ENCODE assay signal across 27 cellular contexts in genomic region chr9:128259156-128259555, GRCh38. TPM values are rescaled to one million over a fixed set of nuclear protein-coding genes. Genes with fewer than 3 reads are reported as not detected.
DNase-seq lines count a peak whose midpoint lies in the region; ATAC-seq, FAIRE-seq and TF ChIP-seq lines count a peak whose summit lies in the region.
"Had no signal": no experiment of that assay in that cellular context is flagged by ENCODE, and none has a peak within 500 bp of the region (broad histone marks: within the 10 kb centered on the region; RNA-seq: fewer than 3 reads in every experiment).

No MANE protein-coding gene starts in this region.

- H3K4ac ChIP-seq in H1 (replicated peaks; ENCODE audit: insufficient read length, low read depth, low read length): no peak overlapping the region

- H3K56ac ChIP-seq in H1 (replicated peaks; ENCODE audit: insufficient read length, low read depth, low read length): no peak overlapping the region

- no peak overlapping the region for H3K23ac ChIP-seq in H1 (ENCODE audit: insufficient read length)

- TF ChIP-seq POLR2A in H1 (IDR thresholded peaks at IDR 0.05; ENCODE audit: control extremely low read depth in 1 of 2, low read depth in 2 of 2, low read length in 2 of 2) (no peak), vagina (IDR thresholded peaks at IDR 0.05) (no peak), sigmoid colon (IDR thresholded peaks at IDR 0.05) (no peak)

- POLR2A ChIA-PET in OCI-LY7 (lab: Charles Lee): no interaction called here
- POLR2A ChIA-PET in H1 (lab: Charles Lee; ENCODE audit: partially characterized antibody): interaction anchor here (0.6 to 2.8 kb wide), 9 partner anchors 9 to 82 kb away, joined by 3 to 7 read pairs (median 3); no protein-coding TSS in a partner anchor

- H3K4me1 ChIP-seq in OCI-LY7 (ENCODE audit: insufficient read depth, low read length, poor library complexity, severe bottlenecking) (no peaks in the 10 kb centered on the region), H1 (replicated peaks in 1 of 4; ENCODE audit: control insufficient read depth in 3 of 4, insufficient read depth in 4 of 4, low read length in 3 of 4) (peaks cover 0 to 3% (median 1%) of the 10 kb centered on the region in 4 experiments; a peak in 2 of 7 replicates), small intestine (ENCODE audit: control insufficient read depth in 2 of 2, insufficient read depth in 1 of 2, low read depth in 1 of 2, low read length in 1 of 2) (no peaks in the 10 kb centered on the region), vagina (no peaks in the 10 kb centered on the region), sigmoid colon (peaks cover 0 to 6% (median 0%) of the 10 kb centered on the region in 4 donors)
- H3K4me1 ChIP-seq: heart right ventricle, Peyer's patch had no signal

- H3K4me2 ChIP-seq in OCI-LY7 (ENCODE audit: low read length) (no peak overlapping the region), H1 (ENCODE audit: insufficient read depth in 1 of 2, low read depth in 2 of 2, low read length in 2 of 2) (no peak overlapping the region)

- no peak overlapping the region for H3K9ac ChIP-seq in H1 (replicated peaks in 1 of 4; ENCODE audit: extremely low read depth in 1 of 4, low read depth in 3 of 4, low read length in 3 of 4)

- no peak overlapping the region for H2BK20ac ChIP-seq in H1 (ENCODE audit: low read length)

- no peak overlapping the region for H3K14ac ChIP-seq in H1 (ENCODE audit: insufficient read length)

- H3K4me3 ChIP-seq in OCI-LY7 (ENCODE audit: low read depth, low read length, poor library complexity, severe bottlenecking): no peak overlapping the region
- no peak overlapping the region for H3K4me3 ChIP-seq in H1 (ENCODE audit: extremely low read depth in 1 of 4, insufficient read depth in 2 of 4, low read depth in 3 of 4, low read length in 4 of 4)
- H3K4me3 ChIP-seq in small intestine (ENCODE audit: low read depth in 1 of 2, low read length in 2 of 2): no peak overlapping the region
- no peak overlapping the region for H3K4me3 ChIP-seq in vagina
- H3K4me3 ChIP-seq in sigmoid colon: no peak overlapping the region
- H3K4me3 ChIP-seq: heart right ventricle, Peyer's patch had no signal

- H4K8ac ChIP-seq in H1 (ENCODE audit: extremely low read depth, insufficient read depth, low read length): no peak overlapping the region

- H3K23me2 ChIP-seq in H1 (ENCODE audit: low read depth, low read length): no peaks in the 10 kb centered on the region

- intact Hi-C loops in OCI-LY7 (cut with micrococcal nuclease; ENCODE audit: unreplicated experiment): no loop called here
- intact Hi-C loops in vagina (cut with DNase I): no loop called here
- intact Hi-C loops in sigmoid colon (cut with DNase I): no loop called here

- no peak overlapping the region for H3K27ac ChIP-seq in OCI-LY7 (ENCODE audit: low read depth, low read length, poor library complexity, severe bottlenecking)
- no peak overlapping the region for H3K27ac ChIP-seq in H1 (ENCODE audit: low read depth, low read length)
- no peak overlapping the region for H3K27ac ChIP-seq in small intestine (ENCODE audit: low read depth in 1 of 2, low read length in 1 of 2)
- H3K27ac ChIP-seq in vagina: no peak overlapping the region
- H3K27ac ChIP-seq in sigmoid colon: no peak overlapping the region
- H3K27ac ChIP-seq: epithelial cell of prostate, heart right ventricle, Peyer's patch had no signal

- TF ChIP-seq EP300 in H1 (IDR thresholded peaks at IDR 0.05; ENCODE audit: borderline replicate concordance in 1 of 2, low read depth in 2 of 2, low read length in 2 of 2) (no peak), sigmoid colon (IDR thresholded peaks at IDR 0.05) (no peak)

- peak in 1 of 2 experiments; percentile 51; a peak in 2 of 4 replicates for TF ChIP-seq RAD21 in H1 (IDR thresholded peaks at IDR 0.05 in 1 of 2, conservative IDR thresholded peaks at IDR 0.05 in 1 of 2; ENCODE audit: low read depth in 2 of 2, low read length in 2 of 2)

- no peak overlapping the region for H2AK5ac ChIP-seq in H1 (ENCODE audit: low read depth, low read length)

- no peaks in the 10 kb centered on the region for H4K20me1 ChIP-seq in OCI-LY7 (ENCODE audit: insufficient read depth, low read length)
- H4K20me1 ChIP-seq in H1 (replicated peaks in 1 of 2; ENCODE audit: control insufficient read depth in 1 of 2, insufficient read depth in 2 of 2, low read length in 2 of 2): peaks cover 5 to 9% of the 10 kb centered on the region in 2 experiments

- no peak for ATAC-seq in HG03135 (IDR thresholded peaks at IDR 0.05; ENCODE audit: unreplicated experiment)
- ATAC-seq: heart right ventricle; stimulated activated memory B cell treated with anti-CD40 and anti-IgM and Interleukin-4, amounts not matched to agents 10 μg/mL and 1 μg/mL and 100 μg/mL, for 72 hours had no signal

- H2AFZ ChIP-seq in OCI-LY7 (ENCODE audit: low read length) (no peak overlapping the region), H1 (ENCODE audit: low read length) (no peak overlapping the region)

- no peaks in the 10 kb centered on the region for H3K9me2 ChIP-seq in OCI-LY7 (ENCODE audit: insufficient read depth, low read length)

- H3K9me3 ChIP-seq in OCI-LY7 (ENCODE audit: low read length) (no peaks in the 10 kb centered on the region), H1 (ENCODE audit: insufficient read depth in 2 of 2, low read depth in 1 of 2, low read length in 1 of 2) (no peaks in the 10 kb centered on the region), small intestine (ENCODE audit: control insufficient read depth, low read depth) (no peaks in the 10 kb centered on the region), vagina (no peaks in the 10 kb centered on the region), sigmoid colon (no peaks in the 10 kb centered on the region)
- H3K9me3 ChIP-seq: heart right ventricle, Peyer's patch had no signal

- H2BK15ac ChIP-seq in H1 (ENCODE audit: low read length): no peak overlapping the region

- H3K79me2 ChIP-seq in OCI-LY7 (ENCODE audit: insufficient read depth, low read depth, low read length) (no peaks in the 10 kb centered on the region), H1 (ENCODE audit: control insufficient read depth in 1 of 2, insufficient read depth in 2 of 2, low read length in 2 of 2) (no peaks in the 10 kb centered on the region)

- H2BK5ac ChIP-seq in H1 (ENCODE audit: low read depth, low read length): no peak overlapping the region

- H3K79me1 ChIP-seq in H1 (ENCODE audit: low read depth, low read length): no peaks in the 10 kb centered on the region

- 89% methylated on average over 9 of the region's 9 CpGs; no CpG with 5 or more reads in 1 of the 2 experiments for WGBS in H1 (ENCODE audit: extremely low coverage in 1 of 2, insufficient coverage in 1 of 2, insufficient read length in 1 of 2, insufficient replicate concordance in 2 of 2, low coverage in 1 of 2, low lambda C conversion rate in 2 of 2, missing lambda C conversion rate in 1 of 2), 2 experiments
- WGBS in small intestine, 3 donors: 17 to 66% (median 53%) methylated on average over 9 of the region's 9 CpGs
- WGBS in sigmoid colon, 2 donors: 70 to 86% methylated on average over 9 of the region's 9 CpGs

- H4K5ac ChIP-seq in H1 (ENCODE audit: insufficient read length, low read depth, low read length): no peak overlapping the region

- H3K36me3 ChIP-seq in OCI-LY7 (ENCODE audit: insufficient read depth, low read length): peaks cover 9% of the 10 kb centered on the region; the same call in 1 of the 2 replicates
- H3K36me3 ChIP-seq in H1 (ENCODE audit: control insufficient read depth in 2 of 4, insufficient read depth in 4 of 4, low read length in 3 of 4): peaks cover 5 to 33% (median 20%) of the 10 kb centered on the region in 4 experiments; a peak in 6 of 8 replicates
- peaks cover 22 to 37% of the 10 kb centered on the region in 2 donors for H3K36me3 ChIP-seq in small intestine (ENCODE audit: control insufficient read depth in 2 of 2, insufficient read depth in 2 of 2, low read length in 2 of 2)
- peaks cover 0 to 71% of the 10 kb centered on the region in 2 donors for H3K36me3 ChIP-seq in vagina
- peaks cover 49 to 79% (median 60%) of the 10 kb centered on the region in 4 donors for H3K36me3 ChIP-seq in sigmoid colon

- no peak overlapping the region for H3K18ac ChIP-seq in H1 (ENCODE audit: extremely low read depth, low read length)

- H2BK120ac ChIP-seq in H1 (replicated peaks; ENCODE audit: low read depth, low read length): no peak overlapping the region

- DNase-seq in DMS53 (lab: John Stamatoyannopoulos, UW): peak; percentile 57
- no peak for DNase-seq in DMS53 treated with DMSO at 0.1 percent for 48 hours (lab: John Stamatoyannopoulos, UW; ENCODE audit: unreplicated experiment)
- no peak for DNase-seq in OCI-LY7 (ENCODE audit: low spot score)
- DNase-seq in H1 (ENCODE audit: low read depth in 1 of 2, low spot score in 2 of 2): peak in 1 of 2 experiments; percentile 69
- peak; percentile 43 for DNase-seq in small intestine
- no peak for DNase-seq in vagina (ENCODE audit: extremely low spot score in 2 of 2)
- DNase-seq in sigmoid colon: no peak
- DNase-seq: 8988T; activated CD4-positive, CD25-positive, alpha-beta regulatory T cell; activated naive CD4-positive, alpha-beta T cell treated with Interleukin-2 at 50 U/mL for 16 hours; CD4-positive, CD25-positive, alpha-beta regulatory T cell; effector CD4-positive, alpha-beta T cell; HCEC 1CT; heart right ventricle; Karpas-422; MV-4-11; NCI-H2171; NCI-H524 treated with DMSO at 0.1 percent for 48 hours; Peyer's patch; right cardiac atrium; stimulated activated CD4-positive, alpha-beta T cell treated with anti-CD3 and anti-CD28 coated beads, Interleukin-12 subunit alpha, Interleukin-12 subunit beta, amount 100 ng/mL, for 4 hours; stimulated activated CD4-positive, alpha-beta T cell treated with anti-CD3 and anti-CD28 coated beads, Interleukin-4, amount 100 ng/mL, for 1 hour; SW 1271; T-helper 9 cell had no signal

- no peak overlapping the region for H2BK12ac ChIP-seq in H1 (ENCODE audit: low read depth, low read length)

- TF ChIP-seq CTCF in OCI-LY7 (conservative IDR thresholded peaks at IDR 0.05; ENCODE audit: low read length): 0 out of 2 replicates have a peak, but pooled peaks have one; percentile 40
- TF ChIP-seq CTCF in H1 (IDR thresholded peaks at IDR 0.05; ENCODE audit: control extremely low read depth in 1 of 3, insufficient read depth in 1 of 3, low read depth in 1 of 3, low read length in 3 of 3): peak in 2 of 3 experiments; percentile 62 to 63; a peak in 3 of 4 replicates
- no peak for TF ChIP-seq CTCF in vagina (IDR thresholded peaks at IDR 0.05)
- TF ChIP-seq CTCF in sigmoid colon (IDR thresholded peaks at IDR 0.05): no peak

- H4K91ac ChIP-seq in H1 (replicated peaks; ENCODE audit: insufficient read length, low read length): no peak overlapping the region

- BruUV-seq in OCI-LY7 (replicated peaks; lab: Mats Ljungman, UMichigan): no TSS peak

- no peaks in the 10 kb centered on the region for H3K27me3 ChIP-seq in H1 (replicated peaks in 1 of 4; ENCODE audit: control insufficient read depth in 3 of 4, extremely low read depth in 1 of 4, insufficient read depth in 3 of 4, low read length in 3 of 4)
- no peaks in the 10 kb centered on the region for H3K27me3 ChIP-seq in small intestine (ENCODE audit: control insufficient read depth in 2 of 2, insufficient read depth in 2 of 2, low read length in 2 of 2)
- H3K27me3 ChIP-seq in vagina: no peaks in the 10 kb centered on the region
- peaks cover 0 to 3% (median 0%) of the 10 kb centered on the region in 3 donors for H3K27me3 ChIP-seq in sigmoid colon
- H3K27me3 ChIP-seq: heart right ventricle, Peyer's patch had no signal

- CTCF ChIA-PET in OCI-LY7 (lab: Charles Lee; ENCODE audit: unreplicated experiment) (no interaction called here), H1 (lab: Charles Lee; ENCODE audit: partially characterized antibody) (interaction anchor here (0.6 to 7.9 kb wide), 13 partner anchors 9 to 234 kb away, joined by 3 to 58 read pairs (median 4); partner anchors contain the start of genes GOLGA2 and SWI5)

- no peak for FAIRE-seq in H1 (lab: Jason Lieb, UNC)
- no peak for FAIRE-seq in small intestine (lab: Jason Lieb, UNC)

RNA-seq across cellular contexts. Expression of gene GOLGA2, which starts 16.7 kb away (rescaled TPM):
- 28.2 and 44.0 TPM in 2 replicates for total RNA-seq in OCI-LY7 (2014; rRNA removed; shearing (Covaris generic))
- total RNA-seq in OCI-LY7 (2022) (58.2 and 70.6 TPM in 2 replicates), vagina (84.5 TPM), sigmoid colon (100 to 1,000 TPM in 1 of 4 donors, 10 to 100 TPM in 3; 76.0 to 104 (median 86.5) TPM)
- 43.6 and 50.1 TPM in 2 replicates for total RNA-seq in H1 (2021; fragmentation: NEBNext Ultra II Directional; extraction: Animal tissue kit (Norgen Biotek cat#: 25700))
- polyA plus RNA-seq in H1 (2011; rRNA removed) (13.1 and 15.9 TPM in 2 replicates), small intestine (10 to 100 TPM; 34.9 to 49.4 (median 48.0) TPM), sigmoid colon (10 to 100 TPM; 48.1 to 82.7 (median 50.5) TPM)
- 22.9 TPM for polyA plus RNA-seq in H1 (2011; cell fraction: cytosol; rRNA removed)
- 30.3 TPM for polyA plus RNA-seq in H1 (2011; cell fraction: nucleus; rRNA removed)
- 30.5 to 43.8 TPM (median 37.6 TPM) in 4 replicates for polyA plus RNA-seq in H1 (2012, experiment 1 of 2)
- 16.1 TPM for polyA plus RNA-seq in H1 (2012, experiment 2 of 2)
- 29.7 TPM for polyA plus RNA-seq in H1 (2013, experiment 1 of 2)
- 31.5 TPM for polyA plus RNA-seq in H1 (2013, experiment 2 of 2)
- 14.7 and 17.2 TPM in 2 replicates for polyA minus RNA-seq in H1 (2011; rRNA and poly(A)+ RNA removed)
- polyA minus RNA-seq in H1 (2011; cell fraction: cytosol; rRNA and poly(A)+ RNA removed): 13.5 TPM
- 22.6 TPM for polyA minus RNA-seq in H1 (2011; cell fraction: nucleus; rRNA and poly(A)+ RNA removed)

RNA-seq across cellular contexts. Expression of gene SWI5, which starts 16.9 kb away (rescaled TPM):
- total RNA-seq in OCI-LY7 (2014; rRNA removed; shearing (Covaris generic)): 22.7 and 26.2 TPM in 2 replicates
- 16.8 and 18.2 TPM in 2 replicates for total RNA-seq in OCI-LY7 (2022)
- 25.5 and 29.0 TPM in 2 replicates for total RNA-seq in H1 (2021; fragmentation: NEBNext Ultra II Directional; extraction: Animal tissue kit (Norgen Biotek cat#: 25700))
- polyA plus RNA-seq in H1 (2011; rRNA removed): 54.6 and 59.5 TPM in 2 replicates
- polyA plus RNA-seq in H1 (2011; cell fraction: cytosol; rRNA removed): 63.6 TPM
- polyA plus RNA-seq in H1 (2011; cell fraction: nucleus; rRNA removed): 34.7 TPM
- 34.0 to 43.9 TPM (median 40.7 TPM) in 4 replicates for polyA plus RNA-seq in H1 (2012, experiment 1 of 2)
- 21.8 TPM for polyA plus RNA-seq in H1 (2012, experiment 2 of 2)
- 29.0 TPM for polyA plus RNA-seq in H1 (2013, experiment 1 of 2)
- polyA plus RNA-seq in H1 (2013, experiment 2 of 2): 30.0 TPM
- polyA minus RNA-seq in H1 (2011; rRNA and poly(A)+ RNA removed): 27.7 and 27.8 TPM in 2 replicates
- polyA minus RNA-seq in H1 (2011; cell fraction: cytosol; rRNA and poly(A)+ RNA removed): 5.5 TPM
- polyA minus RNA-seq in H1 (2011; cell fraction: nucleus; rRNA and poly(A)+ RNA removed): 11.5 TPM
- 10 to 100 TPM; 29.3 to 38.5 (median 37.8) TPM for polyA plus RNA-seq in small intestine
- 42.7 TPM for total RNA-seq in vagina
- 10 to 100 TPM; 18.0 to 35.7 (median 23.4) TPM for total RNA-seq in sigmoid colon
- 10 to 100 TPM; 23.4 to 27.3 (median 24.1) TPM for polyA plus RNA-seq in sigmoid colon

RNA-seq across cellular contexts. Expression of gene DNM1, which starts 56.0 kb away (rescaled TPM):
- 0.08 and 0.35 TPM in 2 replicates for total RNA-seq in OCI-LY7 (2014; rRNA removed; shearing (Covaris generic))
- total RNA-seq in OCI-LY7 (2022): 0.98 and 1.8 TPM in 2 replicates
- 43.7 and 62.7 TPM in 2 replicates for total RNA-seq in H1 (2021; fragmentation: NEBNext Ultra II Directional; extraction: Animal tissue kit (Norgen Biotek cat#: 25700))
- polyA plus RNA-seq in H1 (2011; rRNA removed): 34.3 and 55.4 TPM in 2 replicates
- 38.5 TPM for polyA plus RNA-seq in H1 (2011; cell fraction: cytosol; rRNA removed)
- polyA plus RNA-seq in H1 (2011; cell fraction: nucleus; rRNA removed): 182 TPM
- polyA plus RNA-seq in H1 (2012, experiment 1 of 2): 63.2 to 75.1 TPM (median 67.5 TPM) in 4 replicates
- polyA plus RNA-seq in H1 (2012, experiment 2 of 2): 27.0 TPM
- 35.2 TPM for polyA plus RNA-seq in H1 (2013, experiment 1 of 2)
- 29.3 TPM for polyA plus RNA-seq in H1 (2013, experiment 2 of 2)
- polyA minus RNA-seq in H1 (2011; rRNA and poly(A)+ RNA removed): 80.1 and 86.2 TPM in 2 replicates
- 43.2 TPM for polyA minus RNA-seq in H1 (2011; cell fraction: cytosol; rRNA and poly(A)+ RNA removed)
- polyA minus RNA-seq in H1 (2011; cell fraction: nucleus; rRNA and poly(A)+ RNA removed): 108 TPM
- 1 to 10 TPM in 1 of 3 donors, under 1 TPM in 2; 0.45 to 6.5 (median 0.81) TPM for polyA plus RNA-seq in small intestine
- total RNA-seq in vagina: 33.4 TPM
- total RNA-seq in sigmoid colon: 10 to 100 TPM in 2 of 4 donors, 1 to 10 TPM in 2; 7.7 to 40.2 (median 12.9) TPM
- polyA plus RNA-seq in sigmoid colon: 1 to 10 TPM in 2 of 3 donors, under 1 TPM in 1; 0.46 to 9.3 (median 1.2) TPM
- polyA plus RNA-seq: CD4-positive, CD25-positive, alpha-beta regulatory T cell had no signal

Comparison
In these comparisons a context has a peak if more than half of its experiments do, and no peak if none do; other contexts are left out.
1. DNase-seq: peak in DMS53 (single experiment) and small intestine (single experiment); none in DMS53 treated with DMSO at 0.1 percent for 48 hours (single experiment), OCI-LY7 (single experiment), vagina (0 of 2) and sigmoid colon (single experiment).
2. CTCF ChIP-seq: peak in OCI-LY7 (single experiment) and H1 (2 of 3); none in vagina (0 of 3) and sigmoid colon (0 of 4).